8 cellular contexts compared by ENCODE assay signal in the genomic region with DNA sequence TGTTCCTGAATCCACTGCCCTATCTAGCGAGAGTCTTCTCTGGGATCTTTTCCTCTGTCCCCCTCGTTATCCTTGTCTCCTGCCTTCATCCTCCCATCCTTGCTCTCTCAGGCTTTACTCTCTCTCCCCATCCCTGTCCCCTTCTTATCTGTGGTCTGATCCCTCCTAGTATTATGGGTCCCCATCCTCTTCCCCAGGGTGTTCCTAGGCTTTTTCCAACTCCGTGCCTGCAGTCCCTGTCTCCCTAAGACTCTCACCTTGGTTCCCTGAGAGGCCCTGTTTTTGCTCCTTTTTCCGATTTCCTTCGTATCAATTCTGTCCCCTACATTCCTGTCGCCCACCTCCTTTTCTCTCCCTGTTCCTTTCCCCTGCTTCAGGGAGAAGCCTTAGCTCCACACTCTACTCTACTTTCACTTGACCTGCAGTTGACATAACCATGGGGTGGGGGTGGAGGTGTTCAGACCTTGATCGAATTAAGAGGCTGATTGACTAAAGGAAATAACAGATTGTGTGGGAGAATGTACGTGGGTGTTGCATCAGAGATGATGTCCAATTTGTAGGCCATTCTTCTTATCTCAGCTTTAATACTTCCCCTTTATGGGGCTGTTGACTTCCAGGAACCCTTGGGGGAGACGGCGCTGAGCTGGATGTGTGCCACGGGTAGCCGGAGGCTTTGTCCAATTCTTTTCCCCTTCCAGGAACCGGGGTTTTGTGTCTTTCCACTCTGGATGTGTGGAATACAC. TPM values are rescaled to one million over a fixed set of nuclear protein-coding genes. Genes with fewer than 3 reads are reported as not detected.
DNase-seq lines count a peak whose midpoint lies in the region; ATAC-seq and TF ChIP-seq lines count a peak whose summit lies in the region.

No MANE protein-coding gene starts in this region.

- peak overlapping the region; percentile 65 for H3K9ac ChIP-seq in iPS-18a (ENCODE audit: low read length)
- H3K9ac ChIP-seq in skeletal muscle tissue (ENCODE audit: low read depth in 1 of 3, low read length in 3 of 3): peak overlapping the region; percentile 80 to 99 (median 90)

- intact Hi-C loops in adrenal gland (cut with DNase I): loop anchor here (2.0 to 10.0 kb wide), 3 partner anchors 72 to 106 kb away; no protein-coding TSS in a partner anchor

- ATAC-seq in HG02981 (IDR thresholded peaks at IDR 0.05; ENCODE audit: unreplicated experiment): no peak

- H3K27ac ChIP-seq in adrenal gland (peak overlapping the region in 4 of 5 donors; percentile 81 to 90 (median 85)), iPS-18a (ENCODE audit: low read length) (no peak overlapping the region), skeletal muscle tissue (ENCODE audit: low read depth, low read length) (peak overlapping the region; percentile 92)

- peak in 1 of 2 donors; percentile 9 for TF ChIP-seq POLR2A in adrenal gland (IDR thresholded peaks at IDR 0.05)

- no peaks in the 10 kb centered on the region for H3K9me3 ChIP-seq in adrenal gland (replicated peaks in 1 of 3)
- H3K9me3 ChIP-seq in iPS-18a (ENCODE audit: control insufficient read depth, low read depth, low read length): no peaks in the 10 kb centered on the region
- no peaks in the 10 kb centered on the region for H3K9me3 ChIP-seq in skeletal muscle tissue (ENCODE audit: control insufficient read depth in 3 of 3, low read length in 3 of 3)

- DNase-seq in AML-193 (lab: John Stamatoyannopoulos, UW): peak; percentile 81 to 84
- peak; percentile 46 to 60 for DNase-seq in Kasumi-1 (lab: John Stamatoyannopoulos, UW)
- peak; percentile 44 to 67 (median 59) for DNase-seq in adrenal gland
- no peak for DNase-seq in NCI-H1092 (lab: John Stamatoyannopoulos, UW)
- no peak for DNase-seq in NCI-H446 (lab: John Stamatoyannopoulos, UW)

- 19 to 34% (median 32%) methylated on average over 13 of the region's 13 CpGs for WGBS in adrenal gland, 4 donors

- H3K4me3 ChIP-seq in adrenal gland: peak overlapping the region in 3 of 4 donors; percentile 29 to 90 (median 75)
- peak overlapping the region; percentile 86 for H3K4me3 ChIP-seq in iPS-18a (ENCODE audit: low read length)
- peak overlapping the region; percentile 79 to 86 (median 84) for H3K4me3 ChIP-seq in skeletal muscle tissue (ENCODE audit: low read length in 3 of 3)

- H3K27me3 ChIP-seq in adrenal gland (no peaks in the 10 kb centered on the region), iPS-18a (ENCODE audit: control insufficient read depth, insufficient read depth, low read length) (peaks cover 7% of the 10 kb centered on the region), skeletal muscle tissue (ENCODE audit: control insufficient read depth in 3 of 3, insufficient read depth in 3 of 3, low read length in 3 of 3) (no peaks in the 10 kb centered on the region)

- H3K4me1 ChIP-seq in adrenal gland (replicated peaks in 1 of 2): peaks cover 11 to 26% of the 10 kb centered on the region in 2 donors
- H3K4me1 ChIP-seq in iPS-18a (ENCODE audit: control insufficient read depth, low read depth, low read length): peaks cover 6% of the 10 kb centered on the region
- peaks cover 39 to 52% (median 43%) of the 10 kb centered on the region in 3 donors for H3K4me1 ChIP-seq in skeletal muscle tissue (ENCODE audit: control insufficient read depth in 3 of 3, insufficient read depth in 3 of 3, low read length in 3 of 3)

- H3K36me3 ChIP-seq in adrenal gland (replicated peaks in 1 of 2): peaks cover 0 to 18% of the 10 kb centered on the region in 2 donors
- H3K36me3 ChIP-seq in iPS-18a (ENCODE audit: control insufficient read depth, low read depth, low read length): no peaks in the 10 kb centered on the region
- peaks cover 4 to 11% (median 7%) of the 10 kb centered on the region in 3 donors for H3K36me3 ChIP-seq in skeletal muscle tissue (ENCODE audit: control insufficient read depth in 3 of 3, insufficient read depth in 3 of 3, low read length in 3 of 3)

- no peak for TF ChIP-seq CTCF in adrenal gland (IDR thresholded peaks at IDR 0.05)

RNA-seq across cellular contexts. Expression of a gene that starts 0.9 kb away (rescaled TPM):
- 10 to 100 TPM; 14.9 to 32.9 (median 21.6) TPM for total RNA-seq in adrenal gland
- polyA plus RNA-seq in adrenal gland: 10 to 100 TPM; 15.3 to 39.8 (median 29.5) TPM
- 2.6 TPM for total RNA-seq in skeletal muscle tissue

RNA-seq across cellular contexts. Expression of a gene that starts 45.6 kb away (rescaled TPM):
- total RNA-seq in adrenal gland (10 to 100 TPM in 1 of 8 donors, 1 to 10 TPM in 7; 2.3 to 11.5 (median 6.1) TPM), skeletal muscle tissue (5.2 TPM)
- 10 to 100 TPM in 2 of 3 donors, 1 to 10 TPM in 1; 1.6 to 26.1 (median 21.3) TPM for polyA plus RNA-seq in adrenal gland

Comparison
In these comparisons a context has a peak if more than half of its experiments do, and no peak if none do; other contexts are left out.
1. DNase-seq: peak in AML-193 (2 of 2), Kasumi-1 (2 of 2) and adrenal gland (7 of 7); none in NCI-H1092 (single experiment) and NCI-H446 (0 of 2).
2. Peak in every context shown above with its lines, with median percentiles within 50 percentile points of each other: H3K4me3 ChIP-seq.